Comparison of ENCODE assay signal across 11 cellular contexts in the genomic region with DNA sequence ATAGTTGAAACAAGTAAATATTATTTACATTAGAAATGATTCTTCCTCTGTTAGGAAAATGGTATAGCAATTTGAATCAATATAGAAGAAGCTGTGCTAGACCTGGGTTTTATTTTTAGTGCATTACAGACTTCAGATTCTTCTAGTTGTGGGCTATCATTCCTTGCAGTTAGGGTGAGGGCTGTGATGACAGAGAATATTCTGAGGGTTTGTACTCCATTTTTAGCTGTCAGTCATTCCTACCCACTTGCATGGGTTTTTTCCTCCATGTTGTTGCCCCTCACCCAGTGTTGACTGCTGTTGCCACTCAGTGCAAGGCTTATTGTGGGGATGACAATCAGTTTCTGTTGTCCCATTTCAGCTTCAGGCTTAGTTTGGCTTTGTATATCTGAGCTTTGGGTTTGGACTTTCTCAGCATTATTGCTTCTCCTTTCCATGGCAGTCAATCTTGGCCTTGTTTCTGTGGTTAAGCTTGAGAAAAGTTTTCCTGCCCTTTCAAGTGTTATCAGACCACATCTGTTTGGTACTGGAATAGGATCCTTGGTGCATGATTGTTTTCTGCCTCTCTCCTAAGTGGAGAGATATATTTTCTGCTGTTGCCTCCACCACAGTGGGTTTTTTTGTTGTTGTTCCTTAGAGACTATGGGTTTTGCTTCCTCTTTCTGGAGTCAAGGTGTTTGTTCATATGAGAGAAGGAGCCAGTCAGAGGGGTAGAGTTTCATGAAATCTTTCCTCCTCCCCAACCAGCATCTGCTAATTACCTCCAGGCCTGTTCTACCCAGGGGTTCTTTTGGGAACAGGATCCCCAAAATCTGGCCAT.
DNase-seq lines count a peak whose midpoint lies in the region; ATAC-seq lines count a peak whose summit lies in the region.
"Had no signal": no experiment of that assay in that cellular context is flagged by ENCODE, and none has a peak within 500 bp of the region (broad histone marks: within the 10 kb centered on the region; RNA-seq: fewer than 3 reads in every experiment).

No MANE protein-coding gene starts in this region.

- H3K4me1 ChIP-seq in BLaER1, result peaks cover 8% of the 10 kb centered on the region

- peak overlapping the region; percentile 45 for H3K4me2 ChIP-seq in BLaER1

- no peaks in the 10 kb centered on the region for H3K36me3 ChIP-seq in BLaER1

- H3K27ac ChIP-seq in BLaER1, result no peak overlapping the region

- in situ Hi-C loops in KBM-7 (cut with MboI; ENCODE audit: low pct_unique_long_range_greater_than_20kb, low sequenced_read_pairs), result no loop called here

- DNase-seq in KBM-7 (peak; percentile 3), NCI-H128 (lab: John Stamatoyannopoulos, UW; ENCODE audit: unreplicated experiment) (no peak), T-helper 2 cell (no peak)
- no peak for DNase-seq in stimulated activated CD4-positive, alpha-beta T cell treated with anti-CD3 and anti-CD28 coated beads, Interleukin-2, amount 100 ng/mL, for 48 hours
- DNase-seq: NCI-H2081; stimulated activated CD4-positive, alpha-beta T cell treated with anti-CD3 and anti-CD28 coated beads, Interleukin-1b, Interleukin-23, amount 100 ng/mL, for 48 hours had no signal

- H3K9ac ChIP-seq in BLaER1, result no peak overlapping the region

- no peaks in the 10 kb centered on the region for H3K9me3 ChIP-seq in BLaER1

- ATAC-seq in GM19455 (IDR thresholded peaks at IDR 0.05; ENCODE audit: unreplicated experiment) (peak; percentile 86), HG02884 (IDR thresholded peaks at IDR 0.05; ENCODE audit: unreplicated experiment) (peak; percentile 91), GM19023 (IDR thresholded peaks at IDR 0.05; ENCODE audit: unreplicated experiment) (no peak)
- ATAC-seq: activated T-helper 17 cell treated with anti-CD3 and anti-CD28 coated beads, Interleukin-2, amount 50 U/mL, for 72 hours had no signal

- no peaks in the 10 kb centered on the region for H3K27me3 ChIP-seq in BLaER1

- no peak overlapping the region for H3K4me3 ChIP-seq in BLaER1

- no peaks in the 10 kb centered on the region for H4K20me1 ChIP-seq in BLaER1
